ENCODE assay signal across 8 cellular contexts in the genomic region with DNA sequence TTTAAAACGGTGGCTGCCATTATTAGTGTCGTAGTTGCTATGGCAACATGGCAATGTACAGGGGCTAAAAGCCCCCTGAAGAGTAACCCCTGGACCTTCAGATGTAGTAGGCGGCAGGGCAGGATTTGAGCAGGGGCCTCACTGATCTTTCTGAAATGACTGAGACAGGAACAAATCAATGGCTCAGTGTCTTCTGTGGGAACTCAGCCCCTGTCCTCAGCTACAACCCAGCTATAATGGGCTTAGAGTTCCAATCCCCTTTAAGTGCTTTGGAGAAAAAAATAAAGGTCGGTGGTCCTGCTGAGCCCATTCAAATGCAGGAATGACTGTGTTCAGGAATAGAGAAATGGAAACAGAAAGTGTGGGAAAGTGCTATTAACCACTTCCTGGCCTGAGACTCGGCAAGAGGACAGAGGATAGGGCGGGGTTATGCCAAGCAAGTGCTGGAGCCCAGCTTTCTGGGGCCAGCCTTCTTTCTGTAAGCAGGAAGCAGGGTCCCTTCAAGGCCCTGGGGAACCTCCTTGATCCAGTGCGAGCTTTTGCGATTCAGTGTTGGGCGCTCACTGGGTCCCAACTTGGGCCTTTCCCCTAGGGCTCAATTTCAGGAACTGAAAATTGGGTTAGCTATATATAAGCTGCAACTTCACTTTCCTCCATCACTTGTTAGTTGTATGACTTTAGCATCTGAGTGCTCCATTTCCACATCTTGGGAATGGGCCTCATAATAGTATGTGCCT. TPM values are rescaled to one million over a fixed set of nuclear protein-coding genes. Genes with fewer than 3 reads are reported as not detected.
DNase-seq lines count a peak whose midpoint lies in the region; ATAC-seq and TF ChIP-seq lines count a peak whose summit lies in the region.

No MANE protein-coding gene starts in this region.

- peaks cover 11% of the 10 kb centered on the region for H3K4me1 ChIP-seq in GM23248 (ENCODE audit: insufficient read depth)

- WGBS in GM23248 (ENCODE audit: low coverage in 1 of 2, low lambda C conversion rate in 2 of 2, missing lambda C conversion rate in 2 of 2), 2 experiments, result 76 to 77% methylated on average over 9 of the region's 9 CpGs

- no peaks in the 10 kb centered on the region for H3K9me3 ChIP-seq in GM23248 (ENCODE audit: low read depth)

- no peaks in the 10 kb centered on the region for H3K9me3 Mint-ChIP-seq in activated CD8-positive, alpha-beta memory T cell treated with anti-CD3 and anti-CD28 coated beads, Interleukin-2, amount 10 ng/mL, durations not matched to agents 7 days and 5 days (ENCODE audit: low read depth)
- no peaks in the 10 kb centered on the region for H3K9me3 Mint-ChIP-seq in naive thymus-derived CD8-positive, alpha-beta T cell

- POLR2A ChIA-PET in naive thymus-derived CD8-positive, alpha-beta T cell (lab: Charles Lee), result interaction anchor here (1.3 to 1.9 kb wide), 3 partner anchors 54 to 58 kb away, joined by 3 to 17 read pairs (median 8); no protein-coding TSS in a partner anchor
- POLR2A ChIA-PET in GM10248 (lab: Yijun Ruan, JAX), result interaction anchor here (0.8 to 1.0 kb wide), 2 partner anchors 9 to 19 kb away, joined by 4 to 6 read pairs; no protein-coding TSS in a partner anchor

- no peaks in the 10 kb centered on the region for H3K36me3 ChIP-seq in GM23248 (ENCODE audit: low read depth)

- peak overlapping the region; percentile 81 for H3K27ac Mint-ChIP-seq in activated CD8-positive, alpha-beta memory T cell treated with anti-CD3 and anti-CD28 coated beads, Interleukin-2, amount 10 ng/mL, durations not matched to agents 7 days and 5 days
- H3K27ac Mint-ChIP-seq in naive thymus-derived CD8-positive, alpha-beta T cell, result peak overlapping the region in 6 of 10 donors; percentile 33 to 85 (median 54)

- H2AFZ ChIP-seq in GM23248, result no peak overlapping the region

- no peaks in the 10 kb centered on the region for H3K27me3 ChIP-seq in GM23248 (replicated peaks; ENCODE audit: insufficient read depth)

- no peaks in the 10 kb centered on the region for H3K79me2 ChIP-seq in GM23248 (ENCODE audit: insufficient read depth)

- CTCF ChIA-PET in activated CD8-positive, alpha-beta memory T cell treated with anti-CD3 and anti-CD28 coated beads, Interleukin-2, amount 10 ng/mL, durations not matched to agents 7 days and 5 days (lab: Charles Lee), result interaction anchor here (0.8 to 12.9 kb wide), 14 partner anchors 9 to 464 kb away, joined by 3 to 530 read pairs (median 4); a partner anchor contains a TSS
- CTCF ChIA-PET in GM10248 (lab: Yijun Ruan, JAX), result interaction anchor here (0.8 to 16.3 kb wide), 14 partner anchors 9 to 465 kb away, joined by 3 to 421 read pairs (median 5); a partner anchor contains a TSS

- H3F3A ChIP-seq in GM23248 (ENCODE audit: insufficient read depth), result peaks cover 11% of the 10 kb centered on the region

- no peak overlapping the region for H3K27ac ChIP-seq in GM23248

- no peaks in the 10 kb centered on the region for H3K36me3 Mint-ChIP-seq in activated CD8-positive, alpha-beta memory T cell treated with anti-CD3 and anti-CD28 coated beads, Interleukin-2, amount 10 ng/mL, durations not matched to agents 7 days and 5 days
- no peaks in the 10 kb centered on the region for H3K36me3 Mint-ChIP-seq in naive thymus-derived CD8-positive, alpha-beta T cell

- no peaks in the 10 kb centered on the region for H4K20me1 ChIP-seq in GM23248 (ENCODE audit: insufficient read depth)

- H3K27me3 Mint-ChIP-seq in activated CD8-positive, alpha-beta memory T cell treated with anti-CD3 and anti-CD28 coated beads, Interleukin-2, amount 10 ng/mL, durations not matched to agents 7 days and 5 days, result no peaks in the 10 kb centered on the region
- no peaks in the 10 kb centered on the region for H3K27me3 Mint-ChIP-seq in naive thymus-derived CD8-positive, alpha-beta T cell

- no peak for TF ChIP-seq CTCF in GM10248 (IDR thresholded peaks at IDR 0.05; ENCODE audit: control extremely low read depth, extremely low read depth, low read depth, missing control alignments)

- DNase-seq in activated CD8-positive, alpha-beta memory T cell treated with anti-CD3 and anti-CD28 coated beads, Interleukin-2, amount 10 ng/mL, durations not matched to agents 7 days and 5 days, result peak; percentile 84
- DNase-seq in activated CD8-positive, alpha-beta memory T cell treated with anti-CD3 and anti-CD28 coated beads, Interleukin-2, amount 50 U/mL, for 48 hours, result no peak
- peak; percentile 56 for DNase-seq in RPMI8226
- DNase-seq in naive thymus-derived CD8-positive, alpha-beta T cell, result peak in 2 of 10 donors; percentile 3 to 24
- DNase-seq in GM10248 (ENCODE audit: extremely low spot score), result no peak
- DNase-seq in kidney tubule cell (ENCODE audit: low spot score), result no peak
- no peak for DNase-seq in GM23248

- in situ Hi-C loops in GM23248 (cut with MboI), result loop anchor here (5.0 kb wide), 1 partner anchor 48 kb away; no protein-coding TSS in a partner anchor

- no peak overlapping the region for H3K9ac ChIP-seq in GM23248

- no peaks in the 10 kb centered on the region for H3K9me2 ChIP-seq in GM23248 (ENCODE audit: insufficient read depth)

- peak; percentile 93 for ATAC-seq in activated CD8-positive, alpha-beta memory T cell treated with anti-CD3 and anti-CD28 coated beads, Interleukin-2, amount 10 ng/mL, durations not matched to agents 7 days and 5 days
- ATAC-seq in HG02981 (IDR thresholded peaks at IDR 0.05; ENCODE audit: unreplicated experiment), result peak; percentile 75
- peak in 1 of 2 donors; percentile 35 for ATAC-seq in naive thymus-derived CD8-positive, alpha-beta T cell

- H3K4me1 Mint-ChIP-seq in activated CD8-positive, alpha-beta memory T cell treated with anti-CD3 and anti-CD28 coated beads, Interleukin-2, amount 10 ng/mL, durations not matched to agents 7 days and 5 days, result peaks cover 26% of the 10 kb centered on the region
- peaks cover 9 to 52% (median 20%) of the 10 kb centered on the region in 4 donors for H3K4me1 Mint-ChIP-seq in naive thymus-derived CD8-positive, alpha-beta T cell

- H3K4me2 ChIP-seq in GM23248 (ENCODE audit: unreplicated experiment), result no peak overlapping the region

- no peak overlapping the region for H3K4me3 ChIP-seq in GM23248

- H3K4me3 Mint-ChIP-seq in activated CD8-positive, alpha-beta memory T cell treated with anti-CD3 and anti-CD28 coated beads, Interleukin-2, amount 10 ng/mL, durations not matched to agents 7 days and 5 days, result peak overlapping the region; percentile 27
- H3K4me3 Mint-ChIP-seq in naive thymus-derived CD8-positive, alpha-beta T cell, result no peak overlapping the region

RNA-seq across cellular contexts. Expression of a gene that starts 6.1 kb away (rescaled TPM):
- 100 to 1,000 TPM in 1 of 2 experiments, 10 to 100 TPM in 1; 90.2 to 285 TPM for total RNA-seq in activated CD8-positive, alpha-beta memory T cell treated with anti-CD3 and anti-CD28 coated beads, Interleukin-2, amount 10 ng/mL, durations not matched to agents 7 days and 5 days
- total RNA-seq in naive thymus-derived CD8-positive, alpha-beta T cell, result 10 to 100 TPM; 24.1 to 28.7 TPM
- 10 to 100 TPM; 21.1 to 29.9 (median 21.1) TPM for polyA plus RNA-seq in naive thymus-derived CD8-positive, alpha-beta T cell
- total RNA-seq in GM23248 (2014; rRNA removed; shearing (Covaris generic)), result 4.8 and 9.9 TPM in 2 replicates
- polyA plus RNA-seq in GM23248 (2016; fragmentation: Nextera tagmentation; extraction: Ambion mirVana), result 6.0 and 8.6 TPM in 2 replicates

Comparison
In these comparisons a context has a peak if more than half of its experiments do, and no peak if none do; other contexts are left out.
1. DNase-seq: peak in activated CD8-positive, alpha-beta memory T cell treated with anti-CD3 and anti-CD28 coated beads, Interleukin-2, amount 10 ng/mL, durations not matched to agents 7 days and 5 days (single experiment) and RPMI8226 (single experiment); none in activated CD8-positive, alpha-beta memory T cell treated with anti-CD3 and anti-CD28 coated beads, Interleukin-2, amount 50 U/mL, for 48 hours (single experiment), GM10248 (single experiment), kidney tubule cell (single experiment) and GM23248 (single experiment).